Comparison of ENCODE assay signal across 23 cellular contexts in genomic region chr11:79043726-79044125, GRCh38.
"Had no signal": no experiment of that assay in that cellular context is flagged by ENCODE, and none has a peak within 500 bp of the region (broad histone marks: within the 10 kb centered on the region; RNA-seq: fewer than 3 reads in every experiment).

No MANE protein-coding gene starts in this region.

- H3K4me1 Mint-ChIP-seq: naive B cell had no signal

- DNase-seq: activated CD4-positive, alpha-beta T cell treated with anti-CD3 and anti-CD28 coated beads for 4 hours; activated CD4-positive, alpha-beta T cell treated with anti-CD3 and anti-CD28 coated beads, Interleukin-2, amount 50 U/mL, for 4 hours; activated naive CD4-positive, alpha-beta T cell treated with Interleukin-2 at 50 U/mL for 16 hours; activated T-cell treated with anti-CD3 and anti-CD28 coated beads for 4 hours; activated T-cell treated with anti-CD3 and anti-CD28 coated beads, Interleukin-2, amount 50 U/mL, for 72 hours; anterior cingulate cortex; body of pancreas; dorsolateral prefrontal cortex; effector memory CD4-positive, alpha-beta T cell; gastrocnemius medialis; glutamatergic neuron; islet precursor cell; left ventricle myocardium inferior; mammary epithelial cell; naive B cell; nucleus accumbens; psoas muscle; spleen; stimulated activated naive CD4-positive, alpha-beta T cell treated with Interleukin-2 at 50 U/mL for 16 hours; testis; trophoblast cell; uterus had no signal

- H3K27ac Mint-ChIP-seq: activated naive CD8-positive, alpha-beta T cell; activated T-cell treated with anti-CD3 and anti-CD28 coated beads, Interleukin-2, amount 50 U/mL, for 72 hours; naive B cell had no signal

- H3K9me3 Mint-ChIP-seq: activated T-cell treated with anti-CD3 and anti-CD28 coated beads, Interleukin-2, amount 50 U/mL, for 72 hours had no signal

- H3K4me3 Mint-ChIP-seq: activated naive CD8-positive, alpha-beta T cell; activated T-cell treated with anti-CD3 and anti-CD28 coated beads, Interleukin-2, amount 50 U/mL, for 72 hours; naive B cell had no signal

- H3K36me3 Mint-ChIP-seq: activated naive CD8-positive, alpha-beta T cell; naive B cell had no signal
